2 cellular contexts compared by ENCODE assay signal in the genomic region with DNA sequence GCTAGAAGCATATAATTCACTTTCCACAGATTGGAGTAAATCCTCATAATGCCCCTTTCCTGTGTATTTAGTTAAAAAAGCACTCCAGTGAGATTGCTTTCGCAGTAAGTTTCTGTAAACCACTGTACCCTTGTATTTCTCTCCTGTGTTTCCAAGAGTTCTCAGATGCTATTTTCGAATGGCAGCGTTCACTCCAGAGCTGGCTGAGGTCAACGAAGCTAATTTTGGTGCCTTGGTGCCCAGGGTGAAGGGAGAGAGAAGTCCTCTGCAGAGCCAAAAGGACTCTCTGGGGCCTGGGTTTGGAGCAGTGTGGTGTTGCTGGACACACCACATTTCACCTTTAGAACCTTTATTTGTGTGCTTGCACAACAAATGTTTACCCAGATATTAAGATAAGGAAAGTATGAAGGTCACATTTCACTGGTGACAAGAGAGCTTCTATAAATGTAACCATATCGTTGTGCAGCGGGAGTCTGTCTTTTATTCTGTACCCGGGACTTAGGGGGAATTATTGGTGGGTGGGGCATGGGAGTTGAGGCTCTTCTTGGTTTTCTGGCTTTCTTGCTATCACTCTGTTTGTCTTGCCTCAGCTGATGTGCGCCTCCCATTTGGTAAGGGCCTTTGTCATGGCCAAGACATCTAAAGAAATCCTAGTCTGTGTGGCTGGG.
A peak's percentile ranks its signal among the peaks of the same experiment; 100 is the strongest.
TF ChIP-seq lines count a peak whose summit lies in the region.

No MANE protein-coding gene starts in this region.

TF ChIP-seq in IMR-90, 13 proteins besides CTCF, POLR2A, EP300 and RAD21:
- TF ChIP-seq RCOR1 (IDR thresholded peaks at IDR 0.05; ENCODE audit: insufficient replicate concordance, low read length) (no peak), MXI1 (IDR thresholded peaks at IDR 0.05; ENCODE audit: borderline replicate concordance, low read depth, low read length) (no peak), FOS (IDR thresholded peaks at IDR 0.05; ENCODE audit: low read depth, low read length) (no peak), BHLHE40 (IDR thresholded peaks at IDR 0.05; ENCODE audit: low read depth, low read length) (no peak), SMC3 (IDR thresholded peaks at IDR 0.05; ENCODE audit: low read depth, low read length) (no peak), CEBPB (IDR thresholded peaks at IDR 0.05; ENCODE audit: low read depth, low read length) (no peak), MAFK (IDR thresholded peaks at IDR 0.05; ENCODE audit: low read depth, low read length) (no peak), MAZ (IDR thresholded peaks at IDR 0.05; ENCODE audit: borderline replicate concordance, low read depth, low read length) (no peak), NFE2L2 (IDR thresholded peaks at IDR 0.05; ENCODE audit: low read depth, low read length) (no peak), CHD1 (IDR thresholded peaks at IDR 0.05; ENCODE audit: low read depth, low read length) (no peak), RFX5 (IDR thresholded peaks at IDR 0.05; ENCODE audit: low read depth, low read length) (no peak)
- TF ChIP-seq, protein P1, sequence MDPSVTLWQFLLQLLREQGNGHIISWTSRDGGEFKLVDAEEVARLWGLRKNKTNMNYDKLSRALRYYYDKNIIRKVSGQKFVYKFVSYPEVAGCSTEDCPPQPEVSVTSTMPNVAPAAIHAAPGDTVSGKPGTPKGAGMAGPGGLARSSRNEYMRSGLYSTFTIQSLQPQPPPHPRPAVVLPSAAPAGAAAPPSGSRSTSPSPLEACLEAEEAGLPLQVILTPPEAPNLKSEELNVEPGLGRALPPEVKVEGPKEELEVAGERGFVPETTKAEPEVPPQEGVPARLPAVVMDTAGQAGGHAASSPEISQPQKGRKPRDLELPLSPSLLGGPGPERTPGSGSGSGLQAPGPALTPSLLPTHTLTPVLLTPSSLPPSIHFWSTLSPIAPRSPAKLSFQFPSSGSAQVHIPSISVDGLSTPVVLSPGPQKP (IDR thresholded peaks at IDR 0.05; ENCODE audit: borderline replicate concordance, low read depth, low read length): no peak
- TF ChIP-seq, protein P2, sequence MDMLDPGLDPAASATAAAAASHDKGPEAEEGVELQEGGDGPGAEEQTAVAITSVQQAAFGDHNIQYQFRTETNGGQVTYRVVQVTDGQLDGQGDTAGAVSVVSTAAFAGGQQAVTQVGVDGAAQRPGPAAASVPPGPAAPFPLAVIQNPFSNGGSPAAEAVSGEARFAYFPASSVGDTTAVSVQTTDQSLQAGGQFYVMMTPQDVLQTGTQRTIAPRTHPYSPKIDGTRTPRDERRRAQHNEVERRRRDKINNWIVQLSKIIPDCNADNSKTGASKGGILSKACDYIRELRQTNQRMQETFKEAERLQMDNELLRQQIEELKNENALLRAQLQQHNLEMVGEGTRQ (IDR thresholded peaks at IDR 0.05; ENCODE audit: low read depth, low read length): no peak

TF ChIP-seq in K562, 482 proteins besides CTCF, POLR2A, EP300 and RAD21:
- TF ChIP-seq NUFIP1 (IDR thresholded peaks at IDR 0.05; ENCODE audit: partially characterized antibody) (no peak), DPF2 (IDR thresholded peaks at IDR 0.05) (no peak), CEBPB (tag; IDR thresholded peaks at IDR 0.05) (peak; percentile 41; the same call in 1 of the 2 replicates)
TF ChIP-seq in K562: peak in this region for 1.
